In the genomic region with DNA sequence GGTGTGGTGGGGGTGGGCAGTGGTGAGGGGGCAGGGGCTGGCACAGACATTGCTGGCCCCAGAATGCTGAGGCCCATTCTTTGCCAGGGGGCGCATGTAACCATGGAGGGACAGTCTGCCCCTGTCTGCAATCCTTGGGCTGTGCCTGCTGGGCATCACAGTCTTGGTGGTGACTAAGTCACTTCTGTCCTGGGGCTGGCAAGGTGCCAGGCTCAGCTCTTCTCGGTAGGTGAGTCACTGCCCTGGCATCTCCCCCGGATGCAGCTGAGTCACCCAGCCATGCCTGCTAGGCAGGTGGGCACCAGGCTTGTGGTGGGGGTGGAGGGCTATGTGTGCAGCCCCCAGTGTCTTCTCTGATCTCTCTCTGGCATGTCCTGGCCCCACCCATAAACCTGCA, we compare ENCODE assay signal across 7 cellular contexts. TPM values are rescaled to one million over a fixed set of nuclear protein-coding genes. Genes with fewer than 3 reads are reported as not detected.
DNase-seq lines count a peak whose midpoint lies in the region; ATAC-seq and TF ChIP-seq lines count a peak whose summit lies in the region.

No MANE protein-coding gene starts in this region.

- no peak overlapping the region for H3K9ac ChIP-seq in fibroblast of lung (ENCODE audit: insufficient read depth, low read length)

- H3K9me3 Mint-ChIP-seq in HFFc6, result no peaks in the 10 kb centered on the region

- no peaks in the 10 kb centered on the region; the same call in none of the 2 replicates for H3K27me3 Mint-ChIP-seq in HFFc6 (ENCODE audit: insufficient read depth)

- H3K27me3 ChIP-seq in PC-9 (ENCODE audit: insufficient read depth, low read depth), result no peaks in the 10 kb centered on the region
- no peaks in the 10 kb centered on the region for H3K27me3 ChIP-seq in fibroblast of lung (ENCODE audit: control insufficient read depth, insufficient read depth, low read length)
- H3K27me3 ChIP-seq in prostate gland (replicated peaks; ENCODE audit: insufficient read depth), result no peaks in the 10 kb centered on the region
- no peaks in the 10 kb centered on the region for H3K27me3 ChIP-seq in vagina

- peaks cover 11% of the 10 kb centered on the region for H3K4me1 Mint-ChIP-seq in HFFc6 (ENCODE audit: low read depth)

- no peak for ATAC-seq in HG03095 (IDR thresholded peaks at IDR 0.05; ENCODE audit: unreplicated experiment)

- H4K20me1 ChIP-seq in PC-9 (ENCODE audit: insufficient read depth) (no peaks in the 10 kb centered on the region; the same call in 1 of the 2 replicates), fibroblast of lung (ENCODE audit: control insufficient read depth, extremely low read depth, insufficient read depth, low read length) (no peaks in the 10 kb centered on the region)

- H3K27ac Mint-ChIP-seq in HFFc6, result peak overlapping the region; percentile 80

- DNase-seq in HFFc6 (peak; percentile 95), PC-9 (peak; percentile 95), fibroblast of lung (ENCODE audit: low read depth in 2 of 2) (peak; percentile 79 to 92), prostate gland (ENCODE audit: low spot score) (peak; percentile 96), vagina (ENCODE audit: extremely low spot score in 2 of 2) (peak in 1 of 2 donors; percentile 93)
- DNase-seq in activated T-cell treated with anti-CD3 and anti-CD28 coated beads, Interleukin-2, amount 50 U/mL, for 48 hours, result peak; percentile 85 to 89

- no peaks in the 10 kb centered on the region for H3K9me2 ChIP-seq in PC-9 (ENCODE audit: insufficient read depth)

- no peaks in the 10 kb centered on the region for H3K9me3 ChIP-seq in PC-9 (ENCODE audit: insufficient read depth, low read depth)
- H3K9me3 ChIP-seq in fibroblast of lung (ENCODE audit: control insufficient read depth, insufficient read depth, low read depth, low read length), result no peaks in the 10 kb centered on the region
- H3K9me3 ChIP-seq in prostate gland, result no peaks in the 10 kb centered on the region
- no peaks in the 10 kb centered on the region for H3K9me3 ChIP-seq in vagina

- H3K27ac ChIP-seq in PC-9 (no peak overlapping the region), fibroblast of lung (ENCODE audit: insufficient read depth, low read length) (no peak overlapping the region), prostate gland (peak overlapping the region in 1 of 2 donors; percentile 28), vagina (peak overlapping the region; percentile 1)

- H3K4me3 ChIP-seq in PC-9 (no peak overlapping the region), fibroblast of lung (replicated peaks in 1 of 4; ENCODE audit: control extremely low read depth in 1 of 4, insufficient read depth in 1 of 4, low read depth in 3 of 4, low read length in 4 of 4) (no peak overlapping the region), prostate gland (no peak overlapping the region), vagina (no peak overlapping the region)

- peaks cover 15% of the 10 kb centered on the region for H3K79me2 ChIP-seq in PC-9 (ENCODE audit: low read depth)
- peaks cover 14% of the 10 kb centered on the region for H3K79me2 ChIP-seq in fibroblast of lung (ENCODE audit: control insufficient read depth, insufficient read depth, low read length)

- intact Hi-C loops in PC-9 (cut with micrococcal nuclease; ENCODE audit: unreplicated experiment) (loop anchor here (5.0 to 10.0 kb wide), 2 partner anchors 103 to 290 kb away; partner anchors contain the start of gene TOP2A), prostate gland (cut with DNase I) (loop anchor here (5.0 to 10.0 kb wide), 2 partner anchors 33 to 100 kb away; partner anchors contain the start of gene TOP2A), vagina (cut with DNase I) (no loop called here)

- POLR2A ChIA-PET in PC-9 (lab: Charles Lee; ENCODE audit: unreplicated experiment), result interaction anchor here (0.6 kb wide), 1 partner anchor 1216 kb away, joined by 4 read pairs; no protein-coding TSS in a partner anchor

- H3K36me3 ChIP-seq in PC-9 (ENCODE audit: low read depth) (no peaks in the 10 kb centered on the region), fibroblast of lung (ENCODE audit: control insufficient read depth, insufficient read depth, low read length) (no peaks in the 10 kb centered on the region), prostate gland (no peaks in the 10 kb centered on the region), vagina (no peaks in the 10 kb centered on the region)

- H3K4me2 ChIP-seq in PC-9 (peak overlapping the region; percentile 89), fibroblast of lung (ENCODE audit: extremely low read depth, insufficient read depth, low read length) (no peak overlapping the region)

- WGBS in prostate gland, result 0% methylated on average over 1 of the region's 3 CpGs

- H3K4me1 ChIP-seq in PC-9 (replicated peaks; ENCODE audit: insufficient read depth) (peaks cover 88% of the 10 kb centered on the region), fibroblast of lung (ENCODE audit: control insufficient read depth, extremely low read depth, insufficient read depth, low read length) (peaks cover 49% of the 10 kb centered on the region), prostate gland (replicated peaks) (peaks cover 25% of the 10 kb centered on the region), vagina (peaks cover 94% of the 10 kb centered on the region)

- H3K36me3 Mint-ChIP-seq in HFFc6 (ENCODE audit: low read depth), result 0 out of 2 replicates have a peak, but pooled peaks cover 8% of the 10 kb centered on the region

- CTCF ChIA-PET in PC-9 (lab: Charles Lee), result no interaction called here

- H2AFZ ChIP-seq in PC-9, result no peak overlapping the region
- H2AFZ ChIP-seq in fibroblast of lung (ENCODE audit: low read length), result no peak overlapping the region

- H3F3A ChIP-seq in PC-9 (ENCODE audit: insufficient read depth, low read depth), result peaks cover 57% of the 10 kb centered on the region

- TF ChIP-seq CTCF in HFFc6 (IDR thresholded peaks at IDR 0.05) (peak; percentile 53), PC-9 (conservative IDR thresholded peaks at IDR 0.05) (no peak), fibroblast of lung (conservative IDR thresholded peaks at IDR 0.05 in 1 of 2, IDR thresholded peaks at IDR 0.05 in 1 of 2; ENCODE audit: low read depth in 1 of 2, low read length in 2 of 2) (no peak), prostate gland (IDR thresholded peaks at IDR 0.05) (no peak), vagina (IDR thresholded peaks at IDR 0.05) (no peak)

- BruUV-seq in PC-9 (replicated peaks; lab: Mats Ljungman, UMichigan), result no TSS peak

- no peak for TF ChIP-seq POLR2A in prostate gland (IDR thresholded peaks at IDR 0.05)
- no peak for TF ChIP-seq POLR2A in vagina (IDR thresholded peaks at IDR 0.05)

- peak overlapping the region; percentile 70 for H3K4me3 Mint-ChIP-seq in HFFc6

RNA-seq across cellular contexts. Expression of gene RARA, which starts 5.6 kb away (rescaled TPM):
- 10 to 100 TPM; 27.1 to 32.2 (median 28.8) TPM for total RNA-seq in HFFc6 (2021; fragmentation: NEBNext Ultra II Directional; extraction: Animal tissue kit (Norgen Biotek cat#: 25700))
- total RNA-seq in PC-9 (2021), result 21.5 and 21.8 TPM in 2 replicates
- total RNA-seq in fibroblast of lung, result 7.8 and 10.5 TPM in 2 replicates
- 7.0 and 7.6 TPM in 2 replicates for polyA plus RNA-seq in fibroblast of lung
- polyA plus RNA-seq in fibroblast of lung (2012), result 27.6 and 29.8 TPM in 2 replicates
- polyA minus RNA-seq in fibroblast of lung (ENCODE audit: low replicate concordance), result 39.2 and 44.6 TPM in 2 replicates
- total RNA-seq in prostate gland, result 10 to 100 TPM; 24.4 to 70.6 TPM
- 58.9 TPM for total RNA-seq in vagina

RNA-seq across cellular contexts. Expression of gene CDC6, which starts 26.9 kb away (rescaled TPM):
- 10 to 100 TPM; 16.9 to 36.0 (median 31.5) TPM for total RNA-seq in HFFc6 (2021; fragmentation: NEBNext Ultra II Directional; extraction: Animal tissue kit (Norgen Biotek cat#: 25700))
- total RNA-seq in PC-9 (2021), result 37.8 and 44.9 TPM in 2 replicates
- 1.3 and 4.5 TPM in 2 replicates for total RNA-seq in fibroblast of lung
- polyA plus RNA-seq in fibroblast of lung, result 16.3 and 45.4 TPM in 2 replicates
- polyA plus RNA-seq in fibroblast of lung (2012), result 9.1 and 27.8 TPM in 2 replicates
- polyA minus RNA-seq in fibroblast of lung (ENCODE audit: low replicate concordance), result 2.0 and 6.4 TPM in 2 replicates
- total RNA-seq in prostate gland, result 10 to 100 TPM in 1 of 2 donors, 1 to 10 TPM in 1; 2.1 to 10.3 TPM
- total RNA-seq in vagina, result 3.7 TPM

RNA-seq across cellular contexts. Expression of gene GJD3, which starts 50.0 kb away (rescaled TPM):
- 1 to 10 TPM in 2 of 6 experiments, under 1 TPM in 4; 0.36 to 1.4 (median 0.81) TPM for total RNA-seq in HFFc6 (2021; fragmentation: NEBNext Ultra II Directional; extraction: Animal tissue kit (Norgen Biotek cat#: 25700))
- total RNA-seq in PC-9 (2021) (not detected in 2 replicates), fibroblast of lung (3.9 and 4.3 TPM in 2 replicates), prostate gland (1 to 10 TPM in 1 of 2 donors, under 1 TPM in 1; 0.82 to 5.3 TPM), vagina (12.0 TPM)
- polyA plus RNA-seq in fibroblast of lung, result 0.16 and 0.99 TPM in 2 replicates
- polyA plus RNA-seq in fibroblast of lung (2012), result 0.36 TPM in 1 of 2 replicates, not detected in the other
- polyA minus RNA-seq in fibroblast of lung (ENCODE audit: low replicate concordance), result 0.63 TPM in 1 of 2 replicates, not detected in the other
